ENCODE assay signal across 25 cellular contexts in genomic region chr1:168229893-168230292, GRCh38. TPM values are rescaled to one million over a fixed set of nuclear protein-coding genes. Genes with fewer than 3 reads are reported as not detected.
A peak's percentile ranks its signal among the peaks of the same experiment; 100 is the strongest.
DNase-seq lines count a peak whose midpoint lies in the region; ATAC-seq, FAIRE-seq and TF ChIP-seq lines count a peak whose summit lies in the region.
"Had no signal": no experiment of that assay in that cellular context is flagged by ENCODE, and none has a peak within 500 bp of the region (broad histone marks: within the 10 kb centered on the region; RNA-seq: fewer than 3 reads in every experiment).

No MANE protein-coding gene starts in this region.

- H3K27ac ChIP-seq in A549 (peak overlapping the region; percentile 42 to 73; a peak in 4 of 6 replicates), OCI-LY7 (ENCODE audit: low read depth, low read length, poor library complexity, severe bottlenecking) (no peak overlapping the region), hepatocyte (no peak overlapping the region)
- H3K27ac ChIP-seq: SJCRH30, WERI-Rb-1 had no signal

- ATAC-seq in A549 (no peak), natural killer cell (no peak), GM19463 (IDR thresholded peaks at IDR 0.05; ENCODE audit: unreplicated experiment) (no peak)
- ATAC-seq: left lung had no signal

- no peaks in the 10 kb centered on the region for H3K9me3 Mint-ChIP-seq in natural killer cell

- FAIRE-seq in A549 (lab: Jason Lieb, UNC) (no peak), bronchial epithelial cell (lab: Jason Lieb, UNC) (no peak)
- FAIRE-seq: A204.1 had no signal

- H3K27me3 Mint-ChIP-seq in natural killer cell (ENCODE audit: low read depth in 2 of 2), result no peaks in the 10 kb centered on the region

- CTCF ChIA-PET in A549 (lab: Yijun Ruan, JAX), result interaction anchor here (0.6 to 0.8 kb wide), 2 partner anchors 137 to 1572 kb away, joined by 3 read pairs; no protein-coding TSS in a partner anchor
- CTCF ChIA-PET in OCI-LY7 (lab: Charles Lee; ENCODE audit: unreplicated experiment), result no interaction called here

- no peak for TF ChIP-seq POLR2A in A549 (IDR thresholded peaks at IDR 0.05; ENCODE audit: low read length)

- POLR2A ChIA-PET in A549 (lab: Yijun Ruan, JAX) (no interaction called here), OCI-LY7 (lab: Charles Lee) (interaction anchor here (0.7 kb wide), 1 partner anchor 9 kb away, joined by 3 read pairs; no protein-coding TSS in a partner anchor)

- no peak for TF ChIP-seq RAD21 in A549 (conservative IDR thresholded peaks at IDR 0.05 in 1 of 2, IDR thresholded peaks at IDR 0.05 in 1 of 2)

- TF ChIP-seq EP300 in A549 (IDR thresholded peaks at IDR 0.05), result no peak

- H4K20me1 ChIP-seq in OCI-LY7 (ENCODE audit: insufficient read depth, low read length) (peaks cover 16% of the 10 kb centered on the region), hepatocyte (ENCODE audit: insufficient read depth, poor library complexity, severe bottlenecking) (peaks cover 3% of the 10 kb centered on the region)

- H3K4me3 ChIP-seq in A549, result no peak overlapping the region
- H3K4me3 ChIP-seq in OCI-LY7 (ENCODE audit: low read depth, low read length, poor library complexity, severe bottlenecking), result no peak overlapping the region
- H3K4me3 ChIP-seq in bronchial epithelial cell (ENCODE audit: low read depth, low read length), result no peak overlapping the region
- no peak overlapping the region for H3K4me3 ChIP-seq in hepatocyte
- H3K4me3 ChIP-seq: left lung, SJCRH30 had no signal

- intact Hi-C loops in OCI-LY7 (cut with micrococcal nuclease; ENCODE audit: unreplicated experiment), result loop anchor here (5.0 kb wide), 2 partner anchors 293 to 882 kb away; partner anchors contain the start of genes DCAF6 and MPC2
- intact Hi-C loops in natural killer cell (cut with micrococcal nuclease), result loop anchor here (5.0 to 10.0 kb wide), 2 partner anchors 135 to 1137 kb away; partner anchors contain the start of genes BLZF1 and NME7

- TF ChIP-seq CTCF in A549 (IDR thresholded peaks at IDR 0.05) (no peak), OCI-LY7 (conservative IDR thresholded peaks at IDR 0.05; ENCODE audit: low read length) (no peak), bronchial epithelial cell (IDR thresholded peaks at IDR 0.05; ENCODE audit: insufficient read depth, low read length, severe bottlenecking) (no peak), natural killer cell (IDR thresholded peaks at IDR 0.05) (no peak), hepatocyte (IDR thresholded peaks at IDR 0.05; ENCODE audit: poor library complexity) (no peak)

- H3K9me3 ChIP-seq in A549, result no peaks in the 10 kb centered on the region
- no peaks in the 10 kb centered on the region for H3K9me3 ChIP-seq in OCI-LY7 (ENCODE audit: low read length)
- no peaks in the 10 kb centered on the region for H3K9me3 ChIP-seq in hepatocyte (ENCODE audit: low read depth)
- H3K9me3 ChIP-seq: left lung, SJCRH30 had no signal

- BruUV-seq in OCI-LY7 (replicated peaks; lab: Mats Ljungman, UMichigan), result no TSS peak

- H3K27me3 ChIP-seq in bronchial epithelial cell (ENCODE audit: control insufficient read depth, insufficient read depth, low read length), result no peaks in the 10 kb centered on the region
- no peaks in the 10 kb centered on the region for H3K27me3 ChIP-seq in hepatocyte
- H3K27me3 ChIP-seq: left lung, SJCRH30 had no signal

- DNase-seq in A549 (ENCODE audit: low read depth in 1 of 2, low spot score in 1 of 2) (no peak), OCI-LY7 (ENCODE audit: low spot score) (no peak), bronchial epithelial cell (ENCODE audit: low read depth) (peak; percentile 53), natural killer cell (no peak), hepatocyte (ENCODE audit: low spot score) (no peak), epidermal melanocyte (ENCODE audit: insufficient read length, low spot score) (no peak)
- DNase-seq in NK-92 treated with Interleukin-12 subunit alpha and Interleukin-12 subunit beta, amount 100 ng/mL, for 24 hours (lab: John Stamatoyannopoulos, UW), result no peak
- DNase-seq: activated CD4-positive, alpha-beta T cell treated with anti-CD3 and anti-CD28 coated beads, Interleukin-2, amount 50 U/mL, for 48 hours; activated naive CD4-positive, alpha-beta T cell; amniotic stem cell; C1 segment of cervical spinal cord; DMS153; GDM1; GM23248; KBM-7; left lung; MV-4-11; NCI-H1694; NCI-H226; NCI-H774; SJCRH30; substantia nigra; WERI-Rb-1 had no signal

- H3K27ac Mint-ChIP-seq in natural killer cell, result peak overlapping the region in 1 of 2 donors; percentile 87

- H3K4me1 Mint-ChIP-seq in natural killer cell, result peaks cover 72 to 89% of the 10 kb centered on the region in 2 donors

- H3K79me2 ChIP-seq in OCI-LY7 (ENCODE audit: insufficient read depth, low read depth, low read length) (peaks cover 64% of the 10 kb centered on the region), hepatocyte (peaks cover 83% of the 10 kb centered on the region)

- peak overlapping the region; percentile 93 for H3K4me2 ChIP-seq in A549
- 0 out of 2 replicates have a peak overlapping the region, but pooled peaks have one; percentile 95 for H3K4me2 ChIP-seq in OCI-LY7 (ENCODE audit: low read length)
- no peak overlapping the region for H3K4me2 ChIP-seq in hepatocyte

- H3K36me3 Mint-ChIP-seq in natural killer cell, result peaks cover 10% of the 10 kb centered on the region

- peaks cover 57% of the 10 kb centered on the region for H3K36me3 ChIP-seq in OCI-LY7 (ENCODE audit: insufficient read depth, low read length)
- H3K36me3 ChIP-seq in bronchial epithelial cell (ENCODE audit: control insufficient read depth, insufficient read depth, low read length), result peaks cover 10% of the 10 kb centered on the region
- H3K36me3 ChIP-seq in hepatocyte (replicated peaks; ENCODE audit: insufficient read depth, low read depth), result no peaks in the 10 kb centered on the region
- H3K36me3 ChIP-seq: SJCRH30, WERI-Rb-1 had no signal

- H2AFZ ChIP-seq in OCI-LY7 (ENCODE audit: low read length) (no peak overlapping the region), hepatocyte (no peak overlapping the region)
- H2AFZ ChIP-seq: GM23248 had no signal

- H3K9me2 ChIP-seq in OCI-LY7 (ENCODE audit: insufficient read depth, low read length), result no peaks in the 10 kb centered on the region
- no peaks in the 10 kb centered on the region for H3K9me2 ChIP-seq in hepatocyte (replicated peaks; ENCODE audit: insufficient read depth)

- 95% methylated on average over 4 of the region's 4 CpGs for whole genome bisulfite sequencing in A549 (ENCODE audit: missing lambda C conversion rate)
- 98% methylated on average over 4 of the region's 4 CpGs for WGBS in hepatocyte (ENCODE audit: low lambda C conversion rate, missing lambda C conversion rate)

- H3K4me3 Mint-ChIP-seq in natural killer cell, result peak overlapping the region; percentile 90

- peaks cover 62% of the 10 kb centered on the region for H3K4me1 ChIP-seq in A549
- H3K4me1 ChIP-seq in OCI-LY7 (ENCODE audit: insufficient read depth, low read length, poor library complexity, severe bottlenecking), result peaks cover 32% of the 10 kb centered on the region
- peaks cover 7% of the 10 kb centered on the region for H3K4me1 ChIP-seq in hepatocyte (ENCODE audit: insufficient read depth)

TF ChIP-seq in A549, 52 proteins besides CTCF, POLR2A, EP300 and RAD21:
- no peak for TF ChIP-seq CHD2 (IDR thresholded peaks at IDR 0.05; ENCODE audit: low read length, partially characterized antibody)
- TF ChIP-seq, protein P1, sequence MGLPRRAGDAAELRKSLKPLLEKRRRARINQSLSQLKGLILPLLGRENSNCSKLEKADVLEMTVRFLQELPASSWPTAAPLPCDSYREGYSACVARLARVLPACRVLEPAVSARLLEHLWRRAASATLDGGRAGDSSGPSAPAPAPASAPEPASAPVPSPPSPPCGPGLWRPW (IDR thresholded peaks at IDR 0.05), result no peak
- no peak for TF ChIP-seq EHF (CRISPR knock-in tag; IDR thresholded peaks at IDR 0.05)

RNA-seq across cellular contexts. Expression of gene SFT2D2, which starts 4.1 kb away (rescaled TPM):
- 40.1 and 43.8 TPM in 2 replicates for polyA plus RNA-seq in A549 (2011; rRNA removed)
- 9.6 and 12.2 TPM in 2 replicates for polyA plus RNA-seq in A549 (2012; cell fraction: cytosol; rRNA removed)
- polyA plus RNA-seq in A549 (2012; cell fraction: nucleus; rRNA removed), result 5.5 and 10.4 TPM in 2 replicates
- 12.3 to 14.1 TPM (median 12.8 TPM) in 3 replicates for polyA plus RNA-seq in A549 (2017; fragmentation: RNase III; extraction: RNeasy Plus Mini Kit Qiagen cat#74134 plus additional on column Dnase treatment)
- polyA minus RNA-seq in A549 (2011; rRNA and poly(A)+ RNA removed), result 105 and 117 TPM in 2 replicates
- 20.7 and 22.3 TPM in 2 replicates for total RNA-seq in OCI-LY7 (2014; rRNA removed; shearing (Covaris generic))
- total RNA-seq in OCI-LY7 (2022), result 46.6 and 50.0 TPM in 2 replicates
- total RNA-seq in bronchial epithelial cell, result 22.4 and 29.7 TPM in 2 replicates
- 100 to 1,000 TPM in 2 of 3 donors, 10 to 100 TPM in 1; 91.8 to 118 (median 116) TPM for total RNA-seq in natural killer cell
- 36.9 and 43.1 TPM in 2 replicates for total RNA-seq in hepatocyte
- 31.2 and 31.5 TPM in 2 replicates for polyA plus RNA-seq in hepatocyte

RNA-seq across cellular contexts. Expression of gene TBX19, which starts 50.8 kb away (rescaled TPM):
- polyA plus RNA-seq in A549 (2011; rRNA removed) (1.7 and 2.0 TPM in 2 replicates), A549 (2017; fragmentation: RNase III; extraction: RNeasy Plus Mini Kit Qiagen cat#74134 plus additional on column Dnase treatment) (0.97 to 1.0 TPM (median 0.98 TPM) in 3 replicates), hepatocyte (1.1 and 1.9 TPM in 2 replicates)
- polyA plus RNA-seq in A549 (2012; cell fraction: cytosol; rRNA removed), result 0.69 and 0.89 TPM in 2 replicates
- polyA plus RNA-seq in A549 (2012; cell fraction: nucleus; rRNA removed), result 2.6 and 2.9 TPM in 2 replicates
- polyA minus RNA-seq in A549 (2011; rRNA and poly(A)+ RNA removed), result 1.2 TPM in 2 replicates
- 0.22 and 0.23 TPM in 2 replicates for total RNA-seq in OCI-LY7 (2014; rRNA removed; shearing (Covaris generic))
- total RNA-seq in OCI-LY7 (2022) (0.37 and 0.74 TPM in 2 replicates), bronchial epithelial cell (0.51 and 0.79 TPM in 2 replicates), natural killer cell (1 to 10 TPM; 5.2 to 7.2 (median 5.3) TPM), hepatocyte (0.57 and 1.2 TPM in 2 replicates)

RNA-seq across cellular contexts. Expression of gene TIPRL, which starts 51.1 kb away (rescaled TPM):
- polyA plus RNA-seq in A549 (2011; rRNA removed), result 47.5 and 70.7 TPM in 2 replicates
- 12.3 and 14.5 TPM in 2 replicates for polyA plus RNA-seq in A549 (2012; cell fraction: cytosol; rRNA removed)
- polyA plus RNA-seq in A549 (2012; cell fraction: nucleus; rRNA removed), result 4.2 and 5.9 TPM in 2 replicates
- 31.6 to 38.3 TPM (median 34.4 TPM) in 3 replicates for polyA plus RNA-seq in A549 (2017; fragmentation: RNase III; extraction: RNeasy Plus Mini Kit Qiagen cat#74134 plus additional on column Dnase treatment)
- 9.3 and 11.9 TPM in 2 replicates for polyA minus RNA-seq in A549 (2011; rRNA and poly(A)+ RNA removed)
- total RNA-seq in OCI-LY7 (2014; rRNA removed; shearing (Covaris generic)), result 36.0 and 37.8 TPM in 2 replicates
- total RNA-seq in OCI-LY7 (2022), result 54.3 and 64.8 TPM in 2 replicates
- total RNA-seq in bronchial epithelial cell, result 25.3 and 38.5 TPM in 2 replicates
- total RNA-seq in natural killer cell, result 10 to 100 TPM; 23.5 to 27.4 (median 25.6) TPM
- 42.6 and 47.6 TPM in 2 replicates for total RNA-seq in hepatocyte
- 38.1 and 44.2 TPM in 2 replicates for polyA plus RNA-seq in hepatocyte

Comparison
In these comparisons a context has a peak if more than half of its experiments do, and no peak if none do; other contexts are left out.
1. H3K27ac ChIP-seq: peak in A549 (2 of 2); none in OCI-LY7 (single experiment) and hepatocyte (single experiment).